In the genomic region with DNA sequence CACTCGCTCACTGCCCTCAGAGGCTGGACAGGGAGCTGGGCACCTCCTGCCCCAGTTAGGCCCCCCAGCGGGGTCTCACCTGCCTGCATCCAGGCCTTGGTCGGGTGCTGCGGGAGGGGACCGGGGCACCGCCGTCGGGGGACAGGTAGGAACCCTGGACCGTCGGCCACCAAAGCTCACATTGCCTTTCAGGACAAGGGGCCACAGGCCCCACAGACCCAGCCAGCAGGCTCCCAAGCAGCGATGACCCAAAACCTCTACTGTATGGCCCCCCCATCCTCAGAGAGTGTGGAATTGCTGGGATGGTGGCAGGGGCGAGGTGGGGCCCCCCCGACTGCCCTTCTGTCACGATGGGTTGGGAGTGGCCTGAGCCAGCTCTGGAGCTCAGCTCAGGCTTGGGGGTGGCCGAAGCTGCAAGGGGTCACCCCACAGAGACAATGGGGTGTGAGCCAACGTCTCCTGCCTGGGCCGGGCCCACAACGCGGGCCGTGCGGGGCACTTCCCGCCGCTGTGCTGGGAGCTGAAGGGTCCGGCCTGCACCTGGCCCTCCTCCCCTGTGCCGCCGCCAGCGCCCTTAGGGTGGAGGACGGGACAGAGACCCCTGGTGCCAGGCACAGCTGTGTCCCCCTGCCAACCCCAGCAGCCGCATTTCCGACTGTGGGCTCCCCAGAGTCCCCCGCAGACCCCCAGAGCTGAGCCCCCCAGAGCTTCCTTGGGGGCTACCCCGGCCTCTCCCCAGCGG, we compare ENCODE assay signal across 1 cellular context.
A peak's percentile ranks its signal among the peaks of the same experiment; 100 is the strongest.
TF ChIP-seq lines count a peak whose summit lies in the region.

No MANE protein-coding gene starts in this region.

TF ChIP-seq in K562, 482 proteins besides CTCF, POLR2A, EP300 and RAD21:
- TF ChIP-seq CBFB (CRISPR knock-in tag; IDR thresholded peaks at IDR 0.05) (no peak), POLR2G (IDR thresholded peaks at IDR 0.05; ENCODE audit: low read depth, low read length) (peak; percentile 53)
